In genomic region chr21:45534591-45535331, GRCh38 we compare ENCODE assay signal across 10 cellular contexts. TPM values are rescaled to one million over a fixed set of nuclear protein-coding genes. Genes with fewer than 3 reads are reported as not detected.
A peak's percentile ranks its signal among the peaks of the same experiment; 100 is the strongest.
DNase-seq lines count a peak whose midpoint lies in the region; ATAC-seq and TF ChIP-seq lines count a peak whose summit lies in the region.
"Had no signal": no experiment of that assay in that cellular context is flagged by ENCODE, and none has a peak within 500 bp of the region (broad histone marks: within the 10 kb centered on the region; RNA-seq: fewer than 3 reads in every experiment).

No MANE protein-coding gene starts in this region.

- no peaks in the 10 kb centered on the region for H3K79me2 ChIP-seq in hepatocyte

- H3K27ac ChIP-seq in hepatocyte: no peak overlapping the region

- H3K36me3 ChIP-seq in hepatocyte (replicated peaks; ENCODE audit: insufficient read depth, low read depth): no peaks in the 10 kb centered on the region

- H3K4me1 ChIP-seq in hepatocyte (ENCODE audit: insufficient read depth): peaks cover 10% of the 10 kb centered on the region

- H2AFZ ChIP-seq in hepatocyte: no peak overlapping the region

- no peaks in the 10 kb centered on the region for H3K9me2 ChIP-seq in hepatocyte (replicated peaks; ENCODE audit: insufficient read depth)

- H3K9me3 ChIP-seq in hepatocyte (ENCODE audit: low read depth): no peaks in the 10 kb centered on the region

- no peaks in the 10 kb centered on the region for H3K27me3 ChIP-seq in hepatocyte

- TF ChIP-seq CTCF in hepatocyte (IDR thresholded peaks at IDR 0.05; ENCODE audit: poor library complexity): no peak

- no peak overlapping the region for H3K4me2 ChIP-seq in hepatocyte

- H4K20me1 ChIP-seq in hepatocyte (ENCODE audit: insufficient read depth, poor library complexity, severe bottlenecking): no peaks in the 10 kb centered on the region

- no peak overlapping the region for H3K4me3 ChIP-seq in hepatocyte

- H3K9me3 Mint-ChIP-seq in activated T-cell treated with anti-CD3 and anti-CD28 coated beads, Interleukin-2, amount 50 U/mL, for 4 hours: no peaks in the 10 kb centered on the region
- H3K9me3 Mint-ChIP-seq: central memory CD8-positive, alpha-beta T cell had no signal

- H3K36me3 Mint-ChIP-seq in activated T-cell treated with anti-CD3 and anti-CD28 coated beads, Interleukin-2, amount 50 U/mL, for 4 hours (ENCODE audit: insufficient read depth): peaks cover 4% of the 10 kb centered on the region

- 67% methylated on average over 22 of the region's 28 CpGs for WGBS in hepatocyte (ENCODE audit: low lambda C conversion rate, missing lambda C conversion rate)

- peaks cover 12% of the 10 kb centered on the region for H3K4me1 Mint-ChIP-seq in activated T-cell treated with anti-CD3 and anti-CD28 coated beads, Interleukin-2, amount 50 U/mL, for 4 hours (ENCODE audit: low read depth)

- H3K27me3 Mint-ChIP-seq in activated T-cell treated with anti-CD3 and anti-CD28 coated beads, Interleukin-2, amount 50 U/mL, for 4 hours (ENCODE audit: low read depth): no peaks in the 10 kb centered on the region
- H3K27me3 Mint-ChIP-seq: central memory CD8-positive, alpha-beta T cell had no signal

- peak; percentile 89 to 95 for DNase-seq in Kasumi-1 (lab: John Stamatoyannopoulos, UW)
- DNase-seq in activated CD8-positive, alpha-beta memory T cell treated with anti-CD3 and anti-CD28 coated beads, Interleukin-2, amount 50 U/mL, for 4 hours: peak; percentile 13
- peak; percentile 66 for DNase-seq in hepatocyte (ENCODE audit: low spot score)
- peak; percentile 92 for DNase-seq in retina
- no peak for DNase-seq in EL
- no peak for DNase-seq in activated T-cell treated with anti-CD3 and anti-CD28 coated beads, Interleukin-2, amount 50 U/mL, for 4 hours
- DNase-seq in UCSD-AML1 (lab: John Stamatoyannopoulos, UW; ENCODE audit: unreplicated experiment): no peak
- DNase-seq: NCI-H510A had no signal

- ATAC-seq in GM21423 (IDR thresholded peaks at IDR 0.05; ENCODE audit: unreplicated experiment): no peak
- ATAC-seq in activated T-cell treated with anti-CD3 and anti-CD28 coated beads, Interleukin-2, amount 50 U/mL, for 4 hours: no peak

- H3K4me3 Mint-ChIP-seq in activated T-cell treated with anti-CD3 and anti-CD28 coated beads, Interleukin-2, amount 50 U/mL, for 4 hours: no peak overlapping the region
- H3K4me3 Mint-ChIP-seq: central memory CD8-positive, alpha-beta T cell had no signal

RNA-seq across cellular contexts. Expression of gene SLC19A1, which starts 7.5 kb away (rescaled TPM):
- 4.0 and 7.7 TPM in 2 replicates for total RNA-seq in hepatocyte
- polyA plus RNA-seq in hepatocyte: 16.1 and 24.8 TPM in 2 replicates
- total RNA-seq in activated T-cell treated with anti-CD3 and anti-CD28 coated beads, Interleukin-2, amount 50 U/mL, for 4 hours: 10 to 100 TPM; 69.0 to 94.9 (median 77.7) TPM

Comparison
In these comparisons a context has a peak if more than half of its experiments do, and no peak if none do; other contexts are left out.
1. DNase-seq: peak in Kasumi-1 (2 of 2), activated CD8-positive, alpha-beta memory T cell treated with anti-CD3 and anti-CD28 coated beads, Interleukin-2, amount 50 U/mL, for 4 hours (single experiment), hepatocyte (single experiment) and retina (single experiment); none in EL (single experiment), activated T-cell treated with anti-CD3 and anti-CD28 coated beads, Interleukin-2, amount 50 U/mL, for 4 hours (single experiment) and UCSD-AML1 (single experiment).